ENCODE assay signal across 9 cellular contexts in genomic region chr10:88254091-88254490, GRCh38.
A peak's percentile ranks its signal among the peaks of the same experiment; 100 is the strongest.
DNase-seq lines count a peak whose midpoint lies in the region; ATAC-seq and TF ChIP-seq lines count a peak whose summit lies in the region.
"Had no signal": no experiment of that assay in that cellular context is flagged by ENCODE, and none has a peak within 500 bp of the region (broad histone marks: within the 10 kb centered on the region; RNA-seq: fewer than 3 reads in every experiment).

No MANE protein-coding gene starts in this region.

- H3K27ac ChIP-seq in PC-3 (ENCODE audit: low read length) = no peak overlapping the region
- H3K27ac ChIP-seq: cardiac muscle cell had no signal

- TF ChIP-seq CTCF in kidney epithelial cell (IDR thresholded peaks at IDR 0.05; ENCODE audit: insufficient read depth, low read length, poor library complexity, severe bottlenecking) (no peak), PC-3 (conservative IDR thresholded peaks at IDR 0.05; ENCODE audit: low read depth, low read length) (no peak), GM10248 (IDR thresholded peaks at IDR 0.05; ENCODE audit: control extremely low read depth, extremely low read depth, low read depth, missing control alignments) (no peak)

- H3K27me3 Mint-ChIP-seq in activated T-helper 17 cell treated with anti-CD3 and anti-CD28 coated beads, Interleukin-2, amount 50 U/mL, for 72 hours = no peaks in the 10 kb centered on the region

- H3K4me3 ChIP-seq in kidney epithelial cell (ENCODE audit: low read depth, low read length) (no peak overlapping the region), PC-3 (ENCODE audit: low read length) (no peak overlapping the region)
- H3K4me3 ChIP-seq: cardiac muscle cell had no signal

- CTCF ChIA-PET in PC-3 (lab: Charles Lee) = no interaction called here
- CTCF ChIA-PET in GM10248 (lab: Yijun Ruan, JAX) = interaction anchor here (1.0 to 2.1 kb wide), 3 partner anchors 12 to 30 kb away, joined by 3 to 8 read pairs (median 5); no protein-coding TSS in a partner anchor

- peaks cover 5% of the 10 kb centered on the region for H3K4me1 Mint-ChIP-seq in activated T-helper 17 cell treated with anti-CD3 and anti-CD28 coated beads, Interleukin-2, amount 50 U/mL, for 72 hours

- DNase-seq in DMS53 (lab: John Stamatoyannopoulos, UW) (peak; percentile 67), kidney epithelial cell (ENCODE audit: low read depth) (peak; percentile 84), PC-3 (no peak), ecto neural progenitor cell (ENCODE audit: low spot score) (no peak), GM10248 (ENCODE audit: extremely low spot score) (no peak)

- no peak overlapping the region for H3K4me2 ChIP-seq in PC-3 (ENCODE audit: low read length)

- ATAC-seq in HG02840 (IDR thresholded peaks at IDR 0.05; ENCODE audit: low FRiP score, unreplicated experiment) (peak; percentile 60), HG03342 (IDR thresholded peaks at IDR 0.05; ENCODE audit: unreplicated experiment) (no peak), PC-3 (no peak)
- ATAC-seq in activated T-helper 17 cell treated with anti-CD3 and anti-CD28 coated beads, Interleukin-2, amount 50 U/mL, for 72 hours (replicated peaks) = peak; percentile 97

- H3F3A ChIP-seq in PC-3 (ENCODE audit: low read length, unreplicated experiment) = no peaks in the 10 kb centered on the region

- H3K4me1 ChIP-seq in PC-3 (ENCODE audit: insufficient read depth, low read length) = no peaks in the 10 kb centered on the region

- no peaks in the 10 kb centered on the region for H3K36me3 ChIP-seq in kidney epithelial cell (ENCODE audit: control insufficient read depth, insufficient read depth, low read length)
- no peaks in the 10 kb centered on the region for H3K36me3 ChIP-seq in PC-3 (ENCODE audit: low read depth, low read length)
- H3K36me3 ChIP-seq: cardiac muscle cell had no signal

- H3K9me3 Mint-ChIP-seq in activated T-helper 17 cell treated with anti-CD3 and anti-CD28 coated beads, Interleukin-2, amount 50 U/mL, for 72 hours = no peaks in the 10 kb centered on the region

- H4K20me1 ChIP-seq in PC-3 (ENCODE audit: low read length) = no peaks in the 10 kb centered on the region

- no peak overlapping the region for H3K27ac Mint-ChIP-seq in activated T-helper 17 cell treated with anti-CD3 and anti-CD28 coated beads, Interleukin-2, amount 50 U/mL, for 72 hours

- BruUV-seq in PC-3 (replicated peaks; lab: Mats Ljungman, UMichigan) = no TSS peak

- H3K9me3 ChIP-seq in PC-3 (ENCODE audit: low read length) = no peaks in the 10 kb centered on the region

- H3K4me3 Mint-ChIP-seq in activated T-helper 17 cell treated with anti-CD3 and anti-CD28 coated beads, Interleukin-2, amount 50 U/mL, for 72 hours = no peak overlapping the region

- H3K79me2 ChIP-seq in PC-3 (ENCODE audit: low read length) = no peaks in the 10 kb centered on the region

- no peaks in the 10 kb centered on the region for H3K27me3 ChIP-seq in kidney epithelial cell (ENCODE audit: control insufficient read depth, insufficient read depth, low read length)
- H3K27me3 ChIP-seq in PC-3 (ENCODE audit: low read length) = no peaks in the 10 kb centered on the region
- H3K27me3 ChIP-seq: cardiac muscle cell had no signal

- no peak overlapping the region for H3K9ac ChIP-seq in PC-3 (ENCODE audit: low read length)

- intact Hi-C loops in PC-3 (cut with micrococcal nuclease) = no loop called here

- H2AFZ ChIP-seq in PC-3 (ENCODE audit: low read length) = no peak overlapping the region

- POLR2A ChIA-PET in PC-3 (lab: Charles Lee; ENCODE audit: unreplicated experiment) (no interaction called here), GM10248 (lab: Yijun Ruan, JAX) (no interaction called here)

- H3K9me2 ChIP-seq in PC-3 (replicated peaks; ENCODE audit: low read length) = no peaks in the 10 kb centered on the region

- no peaks in the 10 kb centered on the region for H3K36me3 Mint-ChIP-seq in activated T-helper 17 cell treated with anti-CD3 and anti-CD28 coated beads, Interleukin-2, amount 50 U/mL, for 72 hours (ENCODE audit: low read depth)

Comparison
In these comparisons a context has a peak if more than half of its experiments do, and no peak if none do; other contexts are left out.
1. DNase-seq: peak in DMS53 (single experiment) and kidney epithelial cell (single experiment); none in PC-3 (single experiment), ecto neural progenitor cell (single experiment) and GM10248 (single experiment).
2. ATAC-seq: peak in HG02840 (single experiment) and activated T-helper 17 cell treated with anti-CD3 and anti-CD28 coated beads, Interleukin-2, amount 50 U/mL, for 72 hours (single experiment); none in HG03342 (single experiment) and PC-3 (single experiment).